ENCODE assay signal across 1 cellular context in the genomic region with DNA sequence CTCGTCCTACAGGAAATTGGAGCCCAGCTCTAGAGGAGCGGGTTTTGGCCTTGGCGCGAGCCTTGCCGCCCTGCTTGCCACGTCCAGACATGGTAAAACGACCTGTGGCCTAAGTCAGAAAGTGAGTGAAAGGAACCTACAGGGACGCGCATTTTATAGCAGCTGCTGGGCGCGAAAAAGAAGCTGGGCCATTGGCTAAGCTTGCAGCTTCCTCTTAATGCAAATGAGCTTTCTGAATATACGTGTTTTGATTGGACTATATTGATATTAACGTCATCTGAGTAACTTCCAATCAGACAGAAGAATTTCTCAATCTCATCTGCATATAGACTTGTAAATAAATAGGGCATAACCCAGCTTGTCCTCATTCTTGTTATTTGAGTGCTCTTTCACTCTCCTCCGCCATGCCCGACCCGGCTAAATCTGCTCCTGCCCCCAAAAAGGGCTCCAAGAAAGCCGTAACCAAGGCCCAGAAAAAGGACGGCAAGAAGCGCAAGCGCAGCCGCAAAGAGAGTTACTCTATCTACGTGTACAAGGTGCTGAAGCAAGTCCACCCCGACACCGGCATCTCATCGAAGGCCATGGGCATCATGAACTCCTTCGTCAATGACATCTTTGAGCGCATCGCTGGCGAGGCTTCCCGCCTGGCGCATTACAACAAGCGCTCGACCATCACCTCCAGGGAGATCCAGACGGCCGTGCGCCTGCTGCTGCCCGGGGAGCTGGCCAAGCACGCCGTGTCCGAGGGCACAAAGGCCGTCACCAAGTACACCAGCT.
TF ChIP-seq lines count a peak whose summit lies in the region.

No MANE protein-coding gene starts in this region.

TF ChIP-seq in K562, 482 proteins besides CTCF, POLR2A, EP300 and RAD21 (continued from another document and continues in another):
- peak; percentile 52 for TF ChIP-seq CHD7 (IDR thresholded peaks at IDR 0.05; ENCODE audit: low read depth, low read length)
- TF ChIP-seq GABPB1 (CRISPR knock-in tag; IDR thresholded peaks at IDR 0.05): no peak; the same call in none of the 2 replicates
- no peak for TF ChIP-seq ZBTB8A (IDR thresholded peaks at IDR 0.05; ENCODE audit: partially characterized antibody)
- peak; percentile 48; the same call in 1 of the 2 replicates for TF ChIP-seq JUND (IDR thresholded peaks at IDR 0.05; ENCODE audit: borderline replicate concordance, low read depth, low read length)
- TF ChIP-seq JUND (tag; IDR thresholded peaks at IDR 0.05; ENCODE audit: borderline replicate concordance, low read depth, low read length): no peak; the same call in 2 of the 3 replicates
- TF ChIP-seq EZH2 (IDR thresholded peaks at IDR 0.05; ENCODE audit: borderline replicate concordance, low read depth, low read length): no peak
- TF ChIP-seq IFI16 (CRISPR knock-in tag; IDR thresholded peaks at IDR 0.05): no peak
- TF ChIP-seq ZNF12 (CRISPR knock-in tag; IDR thresholded peaks at IDR 0.05): 0 out of 2 replicates have a peak, but pooled peaks have one; percentile 29
- peak; percentile 8 for TF ChIP-seq MXD1 (CRISPR knock-in tag; IDR thresholded peaks at IDR 0.05; ENCODE audit: borderline replicate concordance, poor library complexity, severe bottlenecking)
- TF ChIP-seq TEAD4 (IDR thresholded peaks at IDR 0.05; ENCODE audit: low read length): peak; percentile 13; the same call in 1 of the 2 replicates
- no peak for TF ChIP-seq TEAD4 (CRISPR knock-in tag; IDR thresholded peaks at IDR 0.05; ENCODE audit: borderline replicate concordance)
- TF ChIP-seq WHSC1 (IDR thresholded peaks at IDR 0.05; ENCODE audit: low read length): no peak
- TF ChIP-seq ELF1 (tag; IDR thresholded peaks at IDR 0.05): peak; percentile 67; the same call in 1 of the 2 replicates
- 0 out of 2 replicates have a peak, but pooled peaks have one; percentile 23 for TF ChIP-seq ZBTB2 (IDR thresholded peaks at IDR 0.05)
- TF ChIP-seq ZBTB9 (CRISPR knock-in tag; IDR thresholded peaks at IDR 0.05): no peak
- peak; percentile 73; the same call in 1 of the 2 replicates for TF ChIP-seq CREB3L1 (IDR thresholded peaks at IDR 0.05; ENCODE audit: borderline replicate concordance, low read depth)
- TF ChIP-seq ZNF778 (CRISPR knock-in tag; IDR thresholded peaks at IDR 0.05): no peak
- TF ChIP-seq HMGXB4 (CRISPR knock-in tag; IDR thresholded peaks at IDR 0.05): peak; percentile 90
- no peak for TF ChIP-seq ZNF41 (CRISPR knock-in tag; conservative IDR thresholded peaks at IDR 0.05)
- TF ChIP-seq MYNN (IDR thresholded peaks at IDR 0.05): no peak; the same call in 1 of the 2 replicates
- no peak for TF ChIP-seq MYNN (CRISPR knock-in tag; IDR thresholded peaks at IDR 0.05)
- peak; percentile 78; the same call in 1 of the 2 replicates for TF ChIP-seq ZNF263 (CRISPR knock-in tag; IDR thresholded peaks at IDR 0.05; ENCODE audit: borderline replicate concordance)
- no peak for TF ChIP-seq SMARCE1 (IDR thresholded peaks at IDR 0.05)
- peak; percentile 43; the same call in 1 of the 2 replicates for TF ChIP-seq KLF1 (tag; IDR thresholded peaks at IDR 0.05)
- TF ChIP-seq HLTF (IDR thresholded peaks at IDR 0.05): no peak
- peak; percentile 93 for TF ChIP-seq RBM22 (IDR thresholded peaks at IDR 0.05; ENCODE audit: low read depth, low read length, poor library complexity, severe bottlenecking)
- no peak for TF ChIP-seq ZBTB34 (CRISPR knock-in tag; IDR thresholded peaks at IDR 0.05)
- no peak for TF ChIP-seq HMG20A (CRISPR knock-in tag; conservative IDR thresholded peaks at IDR 0.05)
- peak; percentile 60 for TF ChIP-seq PCBP1 (IDR thresholded peaks at IDR 0.05; ENCODE audit: low read depth, low read length, poor library complexity, severe bottlenecking)
- TF ChIP-seq ZNF175 (CRISPR knock-in tag; IDR thresholded peaks at IDR 0.05; ENCODE audit: low read depth): no peak
- no peak for TF ChIP-seq ZNF165 (CRISPR knock-in tag; IDR thresholded peaks at IDR 0.05; ENCODE audit: borderline replicate concordance)
- peak; percentile 94 for TF ChIP-seq E2F3 (CRISPR knock-in tag; IDR thresholded peaks at IDR 0.05)
- TF ChIP-seq ZNF699 (CRISPR knock-in tag; IDR thresholded peaks at IDR 0.05; ENCODE audit: insufficient replicate concordance): no peak
- peak; percentile 95 for TF ChIP-seq RBFOX2 (IDR thresholded peaks at IDR 0.05; ENCODE audit: low read depth, low read length)
- TF ChIP-seq ZNF668 (CRISPR knock-in tag; IDR thresholded peaks at IDR 0.05): no peak; the same call in 1 of the 2 replicates
- no peak for TF ChIP-seq ZNF644 (tag; IDR thresholded peaks at IDR 0.05; ENCODE audit: low read depth)
- peak; percentile 93 for TF ChIP-seq POLR2G (IDR thresholded peaks at IDR 0.05; ENCODE audit: low read depth, low read length)
- no peak for TF ChIP-seq RAD51 (IDR thresholded peaks at IDR 0.05; ENCODE audit: borderline replicate concordance, low read depth)
- TF ChIP-seq THRAP3 (IDR thresholded peaks at IDR 0.05; ENCODE audit: borderline replicate concordance): peak; percentile 52; the same call in 1 of the 2 replicates
- TF ChIP-seq JUNB (CRISPR knock-in tag; conservative IDR thresholded peaks at IDR 0.05): no peak
- no peak for TF ChIP-seq NCOA4 (IDR thresholded peaks at IDR 0.05; ENCODE audit: partially characterized antibody)
- TF ChIP-seq KLF16 (IDR thresholded peaks at IDR 0.05): no peak
- TF ChIP-seq ZC3H8 (IDR thresholded peaks at IDR 0.05): no peak
